Comparison of ENCODE assay signal across 3 cellular contexts in genomic region chr13:113724016-113724758, GRCh38.
TF ChIP-seq lines count a peak whose summit lies in the region.

No MANE protein-coding gene starts in this region.

TF ChIP-seq in H1, 55 proteins besides CTCF, POLR2A, EP300 and RAD21:
- TF ChIP-seq ASH2L (IDR thresholded peaks at IDR 0.05; ENCODE audit: low read length) (no peak), RBBP5 (IDR thresholded peaks at IDR 0.05; ENCODE audit: borderline replicate concordance, low read depth, low read length) (no peak), SIN3A (conservative IDR thresholded peaks at IDR 0.05 in 1 of 2, IDR thresholded peaks at IDR 0.05 in 1 of 2; ENCODE audit: low read depth in 1 of 2, low read length in 2 of 2) (no peak), CEBPB (IDR thresholded peaks at IDR 0.05; ENCODE audit: low read depth, low read length) (no peak), BRCA1 (IDR thresholded peaks at IDR 0.05; ENCODE audit: low read depth, low read length) (no peak), USF2 (IDR thresholded peaks at IDR 0.05; ENCODE audit: low read length) (no peak), KDM5A (IDR thresholded peaks at IDR 0.05; ENCODE audit: low read length) (no peak), NANOG (IDR thresholded peaks at IDR 0.05; ENCODE audit: insufficient read depth, low read depth, low read length, poor library complexity, severe bottlenecking) (no peak), CREB1 (IDR thresholded peaks at IDR 0.05) (no peak), SIRT6 (IDR thresholded peaks at IDR 0.05; ENCODE audit: low read length) (no peak), CHD2 (IDR thresholded peaks at IDR 0.05; ENCODE audit: low read length) (no peak), POU5F1 (IDR thresholded peaks at IDR 0.05; ENCODE audit: low read depth, low read length) (no peak), HDAC6 (IDR thresholded peaks at IDR 0.05; ENCODE audit: low read depth, low read length) (no peak), RNF2 (IDR thresholded peaks at IDR 0.05; ENCODE audit: borderline replicate concordance, low read depth, low read length, missing control alignments, poor library complexity, severe bottlenecking) (no peak), E2F6 (IDR thresholded peaks at IDR 0.05) (no peak), RXRA (IDR thresholded peaks at IDR 0.05; ENCODE audit: insufficient read depth, low read depth, low read length) (no peak), NRF1 (IDR thresholded peaks at IDR 0.05; ENCODE audit: low read depth, low read length) (no peak), PHF8 (conservative IDR thresholded peaks at IDR 0.05; ENCODE audit: low read depth, low read length) (no peak), SRF (IDR thresholded peaks at IDR 0.05; ENCODE audit: low read depth, low read length) (no peak), JUN (IDR thresholded peaks at IDR 0.05; ENCODE audit: low read depth, low read length) (no peak)

TF ChIP-seq in neural cell, 6 proteins besides CTCF, POLR2A, EP300 and RAD21:
- TF ChIP-seq SMC3 (conservative IDR thresholded peaks at IDR 0.05; ENCODE audit: poor library complexity) (no peak), EZH2 (IDR thresholded peaks at IDR 0.05; ENCODE audit: borderline replicate concordance, insufficient read depth, low read length, poor library complexity, severe bottlenecking) (no peak), POLR2AphosphoS5 (IDR thresholded peaks at IDR 0.05) (no peak), REST (IDR thresholded peaks at IDR 0.05; ENCODE audit: borderline replicate concordance) (no peak), MXI1 (conservative IDR thresholded peaks at IDR 0.05; ENCODE audit: poor library complexity, severe bottlenecking) (no peak), TAF1 (IDR thresholded peaks at IDR 0.05; ENCODE audit: low read depth) (no peak)
TF ChIP-seq in neural cell: peak in this region for 0.

TF ChIP-seq in HEK293T, 16 proteins besides CTCF, POLR2A, EP300 and RAD21:
- TF ChIP-seq FOXK2 (IDR thresholded peaks at IDR 0.05) (no peak), ELF4 (IDR thresholded peaks at IDR 0.05) (no peak), ARNT (IDR thresholded peaks at IDR 0.05) (no peak), ZNF384 (IDR thresholded peaks at IDR 0.05) (no peak), NFRKB (IDR thresholded peaks at IDR 0.05) (no peak), L3MBTL2 (conservative IDR thresholded peaks at IDR 0.05) (no peak), BHLHE40 (IDR thresholded peaks at IDR 0.05; ENCODE audit: borderline replicate concordance) (no peak), HDGF (IDR thresholded peaks at IDR 0.05; ENCODE audit: borderline replicate concordance) (no peak)
TF ChIP-seq in HEK293T: peak in this region for 0.
